Comparison of ENCODE assay signal across 23 cellular contexts in genomic region chr5:44266882-44267577, GRCh38.
DNase-seq lines count a peak whose midpoint lies in the region; ATAC-seq, FAIRE-seq and TF ChIP-seq lines count a peak whose summit lies in the region.
"Had no signal": no experiment of that assay in that cellular context is flagged by ENCODE, and none has a peak within 500 bp of the region (broad histone marks: within the 10 kb centered on the region; RNA-seq: fewer than 3 reads in every experiment).

No MANE protein-coding gene starts in this region.

- DNase-seq in HTR-8/SVneo (ENCODE audit: insufficient read length, low spot score) (no peak), colonic mucosa (peak; percentile 16), lower leg skin (ENCODE audit: low spot score in 2 of 2) (peak; percentile 14 to 72), posterior vena cava (ENCODE audit: low spot score) (peak; percentile 82), dedifferentiated amniotic fluid mesenchymal stem cell (ENCODE audit: extremely low spot score) (no peak)
- no peak for DNase-seq in activated CD8-positive, alpha-beta memory T cell treated with anti-CD3 and anti-CD28 coated beads for 24 hours
- DNase-seq: Caco-2; CD4-positive, alpha-beta T cell; DMS153; GF-D8; NCI-H1048; NCI-H1436; NCI-H2029; NCI-H345; NCI-H524 treated with DMSO at 0.1 percent for 48 hours; PC-3; RPMI8226 had no signal

- peak; percentile 33 for FAIRE-seq in HTR-8/SVneo (lab: Jason Lieb, UNC)
- FAIRE-seq: A549, GM12878 had no signal

- intact Hi-C loops in colonic mucosa (cut with DNase I) (no loop called here), lower leg skin (cut with DNase I; ENCODE audit: low total_unique reads) (no loop called here), posterior vena cava (cut with DNase I) (no loop called here)

- H3K4me1 ChIP-seq in colonic mucosa: no peaks in the 10 kb centered on the region
- H3K4me1 ChIP-seq: A549, Caco-2, SJCRH30 had no signal

- WGBS in lower leg skin, 2 donors: 49 to 52% methylated on average over 2 of the region's 2 CpGs

- no peaks in the 10 kb centered on the region for H3K9me3 ChIP-seq in colonic mucosa
- H3K9me3 ChIP-seq: A549, Caco-2, SJCRH30 had no signal

- no peak for ATAC-seq in HG02973 (IDR thresholded peaks at IDR 0.05; ENCODE audit: unreplicated experiment)
- ATAC-seq: A549, GM12878, HCT116, PC-3 had no signal

- TF ChIP-seq CTCF in colonic mucosa (IDR thresholded peaks at IDR 0.05) (no peak), lower leg skin (IDR thresholded peaks at IDR 0.05) (no peak)

- no peaks in the 10 kb centered on the region for H3K27me3 ChIP-seq in colonic mucosa
- H3K27me3 ChIP-seq: SJCRH30 had no signal

- no peaks in the 10 kb centered on the region for H3K36me3 ChIP-seq in colonic mucosa
- H3K36me3 ChIP-seq: SJCRH30 had no signal

- H3K4me3 ChIP-seq in colonic mucosa (no peak overlapping the region), lower leg skin (ENCODE audit: low read depth, poor library complexity, severe bottlenecking) (no peak overlapping the region)
- H3K4me3 ChIP-seq: A549, GM12878, SJCRH30 had no signal

- H3K9ac ChIP-seq in colonic mucosa (ENCODE audit: low read depth in 2 of 2, low read length in 2 of 2): no peak overlapping the region
- H3K9ac ChIP-seq: KMS-11 had no signal

- no peak for TF ChIP-seq POLR2A in lower leg skin (IDR thresholded peaks at IDR 0.05)

- H3K27ac ChIP-seq in colonic mucosa: no peak overlapping the region
- H3K27ac ChIP-seq: A549, KMS-11, SJCRH30 had no signal

Comparison
In these comparisons a context has a peak if more than half of its experiments do, and no peak if none do; other contexts are left out.
1. DNase-seq: peak in colonic mucosa (single experiment), lower leg skin (2 of 2) and posterior vena cava (single experiment); none in HTR-8/SVneo (single experiment), activated CD8-positive, alpha-beta memory T cell treated with anti-CD3 and anti-CD28 coated beads for 24 hours (single experiment) and dedifferentiated amniotic fluid mesenchymal stem cell (single experiment).